8 cellular contexts compared by ENCODE assay signal in genomic region chr9:66269783-66270182, GRCh38.
DNase-seq lines count a peak whose midpoint lies in the region; ATAC-seq and TF ChIP-seq lines count a peak whose summit lies in the region.
"Not testable (repeated sequence)": the region's sequence is repeated elsewhere in the genome, so short reads cannot be mapped to it uniquely, and the experiment has no call there.

No MANE protein-coding gene starts in this region.

- H3K9me3 Mint-ChIP-seq in CD4-positive, alpha-beta T cell; activated naive CD8-positive, alpha-beta T cell (ENCODE audit: low read depth); memory B cell; stimulated activated effector memory CD8-positive, alpha-beta T cell treated with anti-CD3 and anti-CD28 coated beads, Interleukin-12 subunit alpha, Interleukin-12 subunit beta, amount 100 ng/mL, for 72 hours: not testable (repeated sequence)

- TF ChIP-seq EP300 in esophagus muscularis mucosa (IDR thresholded peaks at IDR 0.05): not testable (repeated sequence)

- CTCF ChIA-PET in CD4-positive, alpha-beta T cell (lab: Charles Lee): not testable (repeated sequence)

- H3K36me3 ChIP-seq in OCI-LY3 (replicated peaks; ENCODE audit: low read depth, low read length); esophagus muscularis mucosa; smooth muscle cell (ENCODE audit: low read depth): not testable (repeated sequence)

- H3K9ac ChIP-seq in OCI-LY3 (ENCODE audit: low read length); smooth muscle cell (ENCODE audit: low read depth): not testable (repeated sequence)

- H3K27ac Mint-ChIP-seq in CD4-positive, alpha-beta T cell: peak overlapping the region; percentile 89
- H3K27ac Mint-ChIP-seq in activated naive CD8-positive, alpha-beta T cell: peak overlapping the region; percentile 86
- peak overlapping the region; percentile 99 for H3K27ac Mint-ChIP-seq in memory B cell
- H3K27ac Mint-ChIP-seq in stimulated activated effector memory CD8-positive, alpha-beta T cell treated with anti-CD3 and anti-CD28 coated beads, Interleukin-12 subunit alpha, Interleukin-12 subunit beta, amount 100 ng/mL, for 72 hours: peak overlapping the region; percentile 94

- H3K4me3 Mint-ChIP-seq in CD4-positive, alpha-beta T cell: peak overlapping the region; percentile 98
- H3K4me3 Mint-ChIP-seq in activated naive CD8-positive, alpha-beta T cell: peak overlapping the region; percentile 93
- peak overlapping the region; percentile 99 for H3K4me3 Mint-ChIP-seq in memory B cell
- H3K4me3 Mint-ChIP-seq in stimulated activated effector memory CD8-positive, alpha-beta T cell treated with anti-CD3 and anti-CD28 coated beads, Interleukin-12 subunit alpha, Interleukin-12 subunit beta, amount 100 ng/mL, for 72 hours: peak overlapping the region; percentile 88

- not testable (repeated sequence) for H3K4me1 Mint-ChIP-seq in CD4-positive, alpha-beta T cell (ENCODE audit: low read depth); activated naive CD8-positive, alpha-beta T cell (ENCODE audit: low read depth); memory B cell; stimulated activated effector memory CD8-positive, alpha-beta T cell treated with anti-CD3 and anti-CD28 coated beads, Interleukin-12 subunit alpha, Interleukin-12 subunit beta, amount 100 ng/mL, for 72 hours

- peak; percentile 11 to 72 (median 43) for DNase-seq in CD4-positive, alpha-beta T cell
- DNase-seq in activated CD4-positive, alpha-beta T cell treated with anti-CD3 and anti-CD28 coated beads, Interleukin-2, amount 50 U/mL, for 24 hours (ENCODE audit: low read depth in 1 of 2, low spot score in 1 of 2): peak; percentile 32 to 59
- not testable (repeated sequence) for DNase-seq in esophagus muscularis mucosa (ENCODE audit: extremely low spot score); smooth muscle cell (lab: John Stamatoyannopoulos, UW; ENCODE audit: unreplicated experiment)
- DNase-seq in memory B cell (ENCODE audit: low spot score in 2 of 2): peak; percentile 63 to 68
- peak; percentile 57 to 84 for DNase-seq in stimulated activated effector memory CD8-positive, alpha-beta T cell treated with anti-CD3 and anti-CD28 coated beads, Interleukin-12 subunit alpha, Interleukin-12 subunit beta, amount 100 ng/mL, for 72 hours (ENCODE audit: low spot score in 2 of 2)

- H3F3A ChIP-seq in smooth muscle cell (ENCODE audit: low read depth): not testable (repeated sequence)

- not testable (repeated sequence) for H3K9me3 ChIP-seq in CD4-positive, alpha-beta T cell (ENCODE audit: control insufficient read depth, low read length); OCI-LY3 (ENCODE audit: insufficient read depth, low read length); esophagus muscularis mucosa; smooth muscle cell (replicated peaks; ENCODE audit: low read depth)

- POLR2A ChIA-PET in CD4-positive, alpha-beta T cell (lab: Charles Lee): not testable (repeated sequence)

- ATAC-seq in CD4-positive, alpha-beta T cell (ENCODE audit: poor library complexity): not testable (repeated sequence)
- peak; percentile 39 for ATAC-seq in memory B cell (ENCODE audit: low read depth)
- peak; percentile 58 for ATAC-seq in stimulated activated effector memory CD8-positive, alpha-beta T cell treated with anti-CD3 and anti-CD28 coated beads, Interleukin-12 subunit alpha, Interleukin-12 subunit beta, amount 100 ng/mL, for 72 hours

- TF ChIP-seq CTCF in CD4-positive, alpha-beta T cell (IDR thresholded peaks at IDR 0.05); OCI-LY3 (IDR thresholded peaks at IDR 0.05; ENCODE audit: low read depth, low read length); esophagus muscularis mucosa (IDR thresholded peaks at IDR 0.05); smooth muscle cell (IDR thresholded peaks at IDR 0.05; ENCODE audit: borderline replicate concordance, insufficient read depth, poor library complexity, severe bottlenecking): not testable (repeated sequence)

- H3K27me3 Mint-ChIP-seq in CD4-positive, alpha-beta T cell; activated naive CD8-positive, alpha-beta T cell; memory B cell: not testable (repeated sequence)

- no CpG with 5 or more reads among the region's 42 CpGs for WGBS in esophagus muscularis mucosa
- 28% methylated on average over 19 of the region's 42 CpGs for WGBS in smooth muscle cell (ENCODE audit: low lambda C conversion rate)

- H3K4me2 ChIP-seq in OCI-LY3 (ENCODE audit: low read length); smooth muscle cell: not testable (repeated sequence)

- H3K4me3 ChIP-seq in OCI-LY3 (ENCODE audit: low read length) (peak overlapping the region; percentile 42; the same call in 1 of the 2 replicates), esophagus muscularis mucosa (peak overlapping the region; percentile 58 to 66 (median 64)), smooth muscle cell (peak overlapping the region; percentile 40)

- intact Hi-C loops in CD4-positive, alpha-beta T cell (cut with DNase I, micrococcal nuclease); esophagus muscularis mucosa (cut with DNase I): not testable (repeated sequence)

- H3K4me1 ChIP-seq in OCI-LY3 (ENCODE audit: low read length); esophagus muscularis mucosa; smooth muscle cell (ENCODE audit: low read depth): not testable (repeated sequence)

- H2AFZ ChIP-seq in OCI-LY3 (ENCODE audit: low read depth, low read length); smooth muscle cell (ENCODE audit: low read depth): not testable (repeated sequence)

- not testable (repeated sequence) for H3K79me2 ChIP-seq in OCI-LY3 (ENCODE audit: low read length); smooth muscle cell (ENCODE audit: low read depth)

- H4K20me1 ChIP-seq in OCI-LY3 (ENCODE audit: insufficient read depth, low read length); smooth muscle cell (ENCODE audit: low read depth): not testable (repeated sequence)

- H3K36me3 Mint-ChIP-seq in CD4-positive, alpha-beta T cell (ENCODE audit: low read depth); activated naive CD8-positive, alpha-beta T cell; memory B cell; stimulated activated effector memory CD8-positive, alpha-beta T cell treated with anti-CD3 and anti-CD28 coated beads, Interleukin-12 subunit alpha, Interleukin-12 subunit beta, amount 100 ng/mL, for 72 hours: not testable (repeated sequence)

- not testable (repeated sequence) for TF ChIP-seq POLR2A in esophagus muscularis mucosa (IDR thresholded peaks at IDR 0.05; ENCODE audit: low read depth)

- not testable (repeated sequence) for H3K27me3 ChIP-seq in CD4-positive, alpha-beta T cell (ENCODE audit: control insufficient read depth, insufficient read depth, low read length); OCI-LY3 (ENCODE audit: low read depth, low read length); esophagus muscularis mucosa; smooth muscle cell (ENCODE audit: low read depth)

- H3K27ac ChIP-seq in CD4-positive, alpha-beta T cell (ENCODE audit: low read depth, low read length); OCI-LY3 (ENCODE audit: low read length); smooth muscle cell (ENCODE audit: low read depth): not testable (repeated sequence)
- H3K27ac ChIP-seq in esophagus muscularis mucosa (replicated peaks in 1 of 4): peak overlapping the region; percentile 70 to 83 (median 74)
